In the genomic region with DNA sequence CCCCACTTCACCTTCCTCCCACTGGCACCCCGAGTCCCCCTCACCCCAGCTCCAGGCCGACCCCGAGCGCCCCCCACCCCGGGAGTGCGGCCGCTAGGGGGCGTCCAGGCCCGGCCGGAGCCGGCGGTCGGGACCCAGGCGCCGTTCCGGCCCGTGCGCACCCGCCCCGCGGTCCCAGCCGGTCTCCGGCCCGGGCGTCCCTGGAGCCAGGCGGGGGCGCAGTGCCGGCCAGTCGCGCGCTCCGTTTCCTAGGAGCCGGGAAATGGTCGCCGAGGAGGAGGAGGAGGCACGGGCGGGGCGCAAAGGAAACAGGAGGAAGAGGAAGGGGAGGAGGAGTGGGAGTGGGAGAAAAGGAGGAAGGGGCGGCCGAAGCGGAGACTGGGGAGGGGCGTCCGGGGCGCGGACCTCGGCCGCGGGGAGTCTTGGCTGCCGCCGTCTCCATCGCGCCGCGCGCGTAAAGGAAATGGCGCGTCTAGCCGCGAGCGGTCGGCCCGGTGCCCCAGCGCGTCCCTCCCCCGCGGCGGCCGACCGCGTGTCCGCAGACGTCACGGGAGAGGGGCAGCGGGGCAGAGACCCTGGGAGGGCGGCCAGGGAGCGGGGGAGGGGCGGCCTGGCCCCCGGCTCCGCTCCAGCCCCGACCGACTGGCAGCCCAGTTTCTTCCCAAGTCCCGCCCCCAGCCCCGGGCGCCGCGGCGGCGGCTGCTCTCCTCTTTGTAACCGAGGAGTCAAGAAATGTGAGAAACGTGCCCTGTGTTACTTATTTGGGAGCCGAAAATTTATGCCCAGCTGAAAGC, we compare ENCODE assay signal across 1 cellular context.
TF ChIP-seq lines count a peak whose summit lies in the region.

No MANE protein-coding gene starts in this region.

TF ChIP-seq in HEK293, 187 proteins besides CTCF, POLR2A, EP300 and RAD21 (continued from another document):
- TF ChIP-seq ZBTB48 (tag by site-specific recombination; IDR thresholded peaks at IDR 0.05) (peak; percentile 75), ZNF629 (tag by site-specific recombination; IDR thresholded peaks at IDR 0.05) (peak; percentile 73; the same call in 1 of the 2 replicates), ZNF544 (tag by site-specific recombination; IDR thresholded peaks at IDR 0.05) (no peak), WT1 (tag by site-specific recombination; IDR thresholded peaks at IDR 0.05) (peak; percentile 65), ZNF529 (tag by site-specific recombination; IDR thresholded peaks at IDR 0.05; ENCODE audit: insufficient replicate concordance) (no peak)
- TF ChIP-seq, protein P1, sequence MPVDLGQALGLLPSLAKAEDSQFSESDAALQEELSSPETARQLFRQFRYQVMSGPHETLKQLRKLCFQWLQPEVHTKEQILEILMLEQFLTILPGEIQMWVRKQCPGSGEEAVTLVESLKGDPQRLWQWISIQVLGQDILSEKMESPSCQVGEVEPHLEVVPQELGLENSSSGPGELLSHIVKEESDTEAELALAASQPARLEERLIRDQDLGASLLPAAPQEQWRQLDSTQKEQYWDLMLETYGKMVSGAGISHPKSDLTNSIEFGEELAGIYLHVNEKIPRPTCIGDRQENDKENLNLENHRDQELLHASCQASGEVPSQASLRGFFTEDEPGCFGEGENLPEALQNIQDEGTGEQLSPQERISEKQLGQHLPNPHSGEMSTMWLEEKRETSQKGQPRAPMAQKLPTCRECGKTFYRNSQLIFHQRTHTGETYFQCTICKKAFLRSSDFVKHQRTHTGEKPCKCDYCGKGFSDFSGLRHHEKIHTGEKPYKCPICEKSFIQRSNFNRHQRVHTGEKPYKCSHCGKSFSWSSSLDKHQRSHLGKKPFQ (tag by site-specific recombination; IDR thresholded peaks at IDR 0.05), result no peak
- TF ChIP-seq, protein P2, sequence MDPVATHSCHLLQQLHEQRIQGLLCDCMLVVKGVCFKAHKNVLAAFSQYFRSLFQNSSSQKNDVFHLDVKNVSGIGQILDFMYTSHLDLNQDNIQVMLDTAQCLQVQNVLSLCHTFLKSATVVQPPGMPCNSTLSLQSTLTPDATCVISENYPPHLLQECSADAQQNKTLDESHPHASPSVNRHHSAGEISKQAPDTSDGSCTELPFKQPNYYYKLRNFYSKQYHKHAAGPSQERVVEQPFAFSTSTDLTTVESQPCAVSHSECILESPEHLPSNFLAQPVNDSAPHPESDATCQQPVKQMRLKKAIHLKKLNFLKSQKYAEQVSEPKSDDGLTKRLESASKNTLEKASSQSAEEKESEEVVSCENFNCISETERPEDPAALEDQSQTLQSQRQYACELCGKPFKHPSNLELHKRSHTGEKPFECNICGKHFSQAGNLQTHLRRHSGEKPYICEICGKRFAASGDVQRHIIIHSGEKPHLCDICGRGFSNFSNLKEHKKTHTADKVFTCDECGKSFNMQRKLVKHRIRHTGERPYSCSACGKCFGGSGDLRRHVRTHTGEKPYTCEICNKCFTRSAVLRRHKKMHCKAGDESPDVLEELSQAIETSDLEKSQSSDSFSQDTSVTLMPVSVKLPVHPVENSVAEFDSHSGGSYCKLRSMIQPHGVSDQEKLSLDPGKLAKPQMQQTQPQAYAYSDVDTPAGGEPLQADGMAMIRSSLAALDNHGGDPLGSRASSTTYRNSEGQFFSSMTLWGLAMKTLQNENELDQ (tag by site-specific recombination; IDR thresholded peaks at IDR 0.05; ENCODE audit: low read depth), result no peak
